ENCODE assay signal across 8 cellular contexts in the genomic region with DNA sequence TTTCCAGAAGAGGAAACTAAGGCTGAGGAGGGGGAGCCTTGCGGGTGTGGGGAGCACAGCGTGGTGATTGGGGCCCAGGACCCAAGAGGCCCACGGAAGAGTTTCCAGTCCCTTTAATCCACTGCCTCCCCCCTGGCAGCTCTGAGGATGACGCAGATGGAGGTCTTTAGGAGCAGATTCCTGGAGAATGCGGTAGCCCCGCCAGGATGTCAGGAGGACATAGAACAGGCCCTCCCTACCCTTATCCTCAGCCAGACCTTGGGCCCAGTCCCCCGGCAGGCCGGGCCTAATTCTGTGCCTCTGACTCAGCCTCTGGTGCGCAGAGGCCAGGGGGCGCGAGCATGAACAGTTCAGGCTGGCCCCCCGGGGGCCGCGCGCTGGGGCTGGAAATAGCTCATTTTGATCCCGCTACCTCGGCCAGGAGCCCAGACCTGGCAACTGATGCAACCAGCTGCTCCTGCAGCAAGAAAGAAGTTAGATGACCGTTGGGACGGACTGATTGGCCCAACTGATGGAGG. TPM values are rescaled to one million over a fixed set of nuclear protein-coding genes. Genes with fewer than 3 reads are reported as not detected.
DNase-seq lines count a peak whose midpoint lies in the region; ATAC-seq and TF ChIP-seq lines count a peak whose summit lies in the region.

No MANE protein-coding gene starts in this region.

- peaks cover 30% of the 10 kb centered on the region for H3K27me3 Mint-ChIP-seq in dendritic cell treated with granulocyte-macrophage colony-stimulating factor and Interleukin-4, amounts not matched to agents 40 ng/mL and 50 ng/mL, for 4 days

- H3K27ac ChIP-seq in Peyer's patch: peak overlapping the region; percentile 74 to 96 (median 91)
- peak overlapping the region; percentile 96 for H3K27ac ChIP-seq in subcutaneous abdominal adipose tissue (ENCODE audit: low read depth, low read length)

- peak; percentile 10 for ATAC-seq in GM19395 (IDR thresholded peaks at IDR 0.05; ENCODE audit: unreplicated experiment)
- no peak for ATAC-seq in HG03565 (IDR thresholded peaks at IDR 0.05; ENCODE audit: unreplicated experiment)
- no peak for ATAC-seq in GM19455 (IDR thresholded peaks at IDR 0.05; ENCODE audit: unreplicated experiment)

- no peaks in the 10 kb centered on the region for H3K9me3 ChIP-seq in Peyer's patch
- peaks cover 0 to 2% (median 0%) of the 10 kb centered on the region in 5 donors for H3K9me3 ChIP-seq in subcutaneous abdominal adipose tissue (ENCODE audit: control insufficient read depth in 5 of 5, low read length in 5 of 5)

- peak overlapping the region; percentile 65 for H3K4me3 ChIP-seq in AG10803 (ENCODE audit: low read length)
- peak overlapping the region; percentile 67 to 99 (median 84) for H3K4me3 ChIP-seq in Peyer's patch
- peak overlapping the region; percentile 2 for H3K4me3 ChIP-seq in lower leg skin (ENCODE audit: low read depth, poor library complexity, severe bottlenecking)
- peak overlapping the region; percentile 40 to 99 (median 98) for H3K4me3 ChIP-seq in subcutaneous abdominal adipose tissue (ENCODE audit: low read depth in 1 of 5, low read length in 5 of 5)

- H3K27me3 ChIP-seq in Peyer's patch (no peaks in the 10 kb centered on the region), subcutaneous abdominal adipose tissue (ENCODE audit: control insufficient read depth in 5 of 5, insufficient read depth in 4 of 5, low read length in 5 of 5) (no peaks in the 10 kb centered on the region)

- WGBS in lower leg skin, 2 donors: 6 to 7% methylated on average over 16 to 19 of the region's 19 CpGs

- peak overlapping the region; percentile 91 for H3K4me3 Mint-ChIP-seq in dendritic cell treated with granulocyte-macrophage colony-stimulating factor and Interleukin-4, amounts not matched to agents 40 ng/mL and 50 ng/mL, for 4 days

- H3K36me3 ChIP-seq in Peyer's patch (peaks cover 0 to 40% (median 0%) of the 10 kb centered on the region in 3 donors), subcutaneous abdominal adipose tissue (ENCODE audit: control insufficient read depth in 5 of 5, insufficient read depth in 5 of 5, low read length in 5 of 5) (peaks cover 0 to 36% (median 28%) of the 10 kb centered on the region in 5 donors)

- H3K27ac Mint-ChIP-seq in dendritic cell treated with granulocyte-macrophage colony-stimulating factor and Interleukin-4, amounts not matched to agents 40 ng/mL and 50 ng/mL, for 4 days: peak overlapping the region; percentile 88

- H3K4me1 Mint-ChIP-seq in dendritic cell treated with granulocyte-macrophage colony-stimulating factor and Interleukin-4, amounts not matched to agents 40 ng/mL and 50 ng/mL, for 4 days (ENCODE audit: low read depth): peaks cover 45% of the 10 kb centered on the region

- intact Hi-C loops in dendritic cell treated with granulocyte-macrophage colony-stimulating factor and Interleukin-4, amounts not matched to agents 40 ng/mL and 50 ng/mL, for 4 days (cut with micrococcal nuclease): no loop called here
- intact Hi-C loops in lower leg skin (cut with DNase I; ENCODE audit: low total_unique reads): no loop called here

- H3K9ac ChIP-seq in subcutaneous abdominal adipose tissue (ENCODE audit: low read length in 5 of 5): peak overlapping the region; percentile 26 to 92 (median 71)

- H3K4me1 ChIP-seq in Peyer's patch: peaks cover 4 to 41% (median 11%) of the 10 kb centered on the region in 4 donors
- H3K4me1 ChIP-seq in subcutaneous abdominal adipose tissue (ENCODE audit: control insufficient read depth in 5 of 5, insufficient read depth in 5 of 5, low read length in 5 of 5): peaks cover 0 to 54% (median 45%) of the 10 kb centered on the region in 5 donors

- H3K9me3 Mint-ChIP-seq in dendritic cell treated with granulocyte-macrophage colony-stimulating factor and Interleukin-4, amounts not matched to agents 40 ng/mL and 50 ng/mL, for 4 days: no peaks in the 10 kb centered on the region

- DNase-seq in AG10803 (ENCODE audit: low read depth): peak; percentile 88
- peak; percentile 31 to 78 (median 66) for DNase-seq in Peyer's patch
- DNase-seq in lower leg skin (ENCODE audit: low spot score in 2 of 2): peak; percentile 68 to 95

- peaks cover 77% of the 10 kb centered on the region for H3K36me3 Mint-ChIP-seq in dendritic cell treated with granulocyte-macrophage colony-stimulating factor and Interleukin-4, amounts not matched to agents 40 ng/mL and 50 ng/mL, for 4 days (ENCODE audit: low read depth)

- TF ChIP-seq POLR2A in Peyer's patch (IDR thresholded peaks at IDR 0.05): no peak
- TF ChIP-seq POLR2A in lower leg skin (IDR thresholded peaks at IDR 0.05): no peak

- no peak for TF ChIP-seq CTCF in AG10803 (conservative IDR thresholded peaks at IDR 0.05; ENCODE audit: low read length)
- no peak for TF ChIP-seq CTCF in Peyer's patch (IDR thresholded peaks at IDR 0.05)
- TF ChIP-seq CTCF in lower leg skin (IDR thresholded peaks at IDR 0.05): no peak

RNA-seq across cellular contexts. Expression of gene HSPB6, which starts 0.5 kb away (rescaled TPM):
- total RNA-seq in Peyer's patch (10 to 100 TPM in 2 of 4 donors, 1 to 10 TPM in 2; 9.2 to 19.8 (median 13.6) TPM), lower leg skin (1 to 10 TPM; 2.5 to 9.4 (median 3.9) TPM)

RNA-seq across cellular contexts. Expression of gene PROSER3, which starts 0.7 kb away (rescaled TPM):
- 10 to 100 TPM in 3 of 4 donors, 1 to 10 TPM in 1; 6.0 to 36.8 (median 27.2) TPM for total RNA-seq in Peyer's patch
- 10 to 100 TPM in 3 of 4 donors, 1 to 10 TPM in 1; 9.2 to 20.4 (median 12.9) TPM for total RNA-seq in lower leg skin

RNA-seq across cellular contexts. Expression of gene LIN37, which starts 8.9 kb away (rescaled TPM):
- total RNA-seq in Peyer's patch (10 to 100 TPM; 11.6 to 30.5 (median 20.2) TPM), lower leg skin (10 to 100 TPM in 2 of 4 donors, 1 to 10 TPM in 2; 4.7 to 15.0 (median 10.3) TPM)

RNA-seq across cellular contexts. Expression of gene PSENEN, which starts 11.8 kb away (rescaled TPM):
- 10 to 100 TPM in 3 of 4 donors, 1 to 10 TPM in 1; 8.3 to 48.2 (median 40.6) TPM for total RNA-seq in Peyer's patch
- total RNA-seq in lower leg skin: 10 to 100 TPM; 13.7 to 47.4 (median 30.8) TPM

RNA-seq across cellular contexts. Expression of gene U2AF1L4, which starts 12.1 kb away (rescaled TPM):
- 10 to 100 TPM; 14.5 to 70.5 (median 34.6) TPM for total RNA-seq in Peyer's patch
- total RNA-seq in lower leg skin: 10 to 100 TPM; 12.6 to 20.0 (median 18.5) TPM

Comparison
In these comparisons a context has a peak if more than half of its experiments do, and no peak if none do; other contexts are left out.
1. H3K4me3 ChIP-seq: peak in every context shown above with its lines; median percentile 98 in subcutaneous abdominal adipose tissue; 84 in Peyer's patch; 65 in AG10803; 2 in lower leg skin.